21 cellular contexts compared by ENCODE assay signal in the genomic region with DNA sequence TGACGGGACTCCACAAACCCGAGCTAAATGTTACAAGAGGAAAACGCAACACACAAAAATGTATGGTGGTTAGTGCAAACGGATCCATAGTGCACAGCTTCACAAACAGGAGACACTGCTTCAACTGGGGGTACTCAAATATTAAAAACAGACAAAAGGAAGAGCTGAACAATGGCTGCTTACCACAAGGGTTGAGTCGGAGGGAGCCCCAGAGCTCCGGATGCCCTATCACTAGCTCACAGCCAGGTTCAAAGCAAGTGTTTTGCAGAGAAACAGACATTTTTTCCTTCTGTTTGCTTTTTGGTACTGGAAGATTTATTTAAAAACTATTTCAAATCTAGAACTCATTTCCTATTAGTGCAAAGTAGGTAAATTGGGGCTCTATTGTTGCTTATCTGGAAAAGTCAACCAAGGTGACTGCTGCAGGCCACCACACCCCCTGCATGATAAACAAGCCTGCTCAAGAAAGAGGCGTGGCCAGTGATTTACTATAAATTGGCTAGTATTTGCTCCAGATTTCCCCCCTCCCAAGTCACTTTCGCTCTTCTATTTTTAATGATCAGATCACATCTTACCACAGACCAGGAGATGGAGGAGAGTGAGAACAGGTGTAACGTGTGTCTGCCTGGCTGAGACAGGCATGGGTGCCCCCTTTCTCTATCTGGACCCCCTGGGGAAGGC. TPM values are rescaled to one million over a fixed set of nuclear protein-coding genes. Genes with fewer than 3 reads are reported as not detected.
DNase-seq lines count a peak whose midpoint lies in the region; ATAC-seq and TF ChIP-seq lines count a peak whose summit lies in the region.
"Had no signal": no experiment of that assay in that cellular context is flagged by ENCODE, and none has a peak within 500 bp of the region (broad histone marks: within the 10 kb centered on the region; RNA-seq: fewer than 3 reads in every experiment).

No MANE protein-coding gene starts in this region.

- peak overlapping the region; percentile 85 for H3K27ac Mint-ChIP-seq in activated T-cell treated with anti-CD3 and anti-CD28 coated beads, Interleukin-2, amount 50 U/mL, for 24 hours
- H3K27ac Mint-ChIP-seq in stimulated activated memory B cell treated with anti-CD40 and anti-IgM and Interleukin-4, amounts not matched to agents 10 μg/mL and 1 μg/mL and 100 μg/mL, for 72 hours: peak overlapping the region; percentile 2

- H3K4me3 ChIP-seq in effector memory CD4-positive, alpha-beta T cell (ENCODE audit: insufficient read depth, low read depth, low read length, poor library complexity, severe bottlenecking): no peak overlapping the region
- H3K4me3 ChIP-seq: thoracic aorta had no signal

- peaks cover 93% of the 10 kb centered on the region for H3K36me3 Mint-ChIP-seq in activated T-cell treated with anti-CD3 and anti-CD28 coated beads, Interleukin-2, amount 50 U/mL, for 24 hours (ENCODE audit: low read depth)
- peaks cover 61% of the 10 kb centered on the region for H3K36me3 Mint-ChIP-seq in activated T-cell treated with anti-CD3 and anti-CD28 coated beads, Interleukin-2, amount 50 U/mL, for 4 hours (ENCODE audit: insufficient read depth)
- peaks cover 73% of the 10 kb centered on the region for H3K36me3 Mint-ChIP-seq in stimulated activated memory B cell treated with anti-CD40 and anti-IgM and Interleukin-4, amounts not matched to agents 10 μg/mL and 1 μg/mL and 100 μg/mL, for 72 hours

- no peak for ATAC-seq in activated T-cell treated with anti-CD3 and anti-CD28 coated beads, Interleukin-2, amount 50 U/mL, for 4 hours
- no peak for ATAC-seq in stimulated activated memory B cell treated with anti-CD40 and anti-IgM and Interleukin-4, amounts not matched to agents 10 μg/mL and 1 μg/mL and 100 μg/mL, for 72 hours
- ATAC-seq in GM21367 (IDR thresholded peaks at IDR 0.05; ENCODE audit: unreplicated experiment): no peak
- ATAC-seq: right cardiac atrium had no signal

- H3K4me1 ChIP-seq in effector memory CD4-positive, alpha-beta T cell (ENCODE audit: control insufficient read depth, insufficient read depth, low read length, poor library complexity, severe bottlenecking): peaks cover 24% of the 10 kb centered on the region

- peaks cover 34% of the 10 kb centered on the region for H3K4me1 Mint-ChIP-seq in activated T-cell treated with anti-CD3 and anti-CD28 coated beads, Interleukin-2, amount 50 U/mL, for 24 hours (ENCODE audit: low read depth)
- peaks cover 32% of the 10 kb centered on the region for H3K4me1 Mint-ChIP-seq in activated T-cell treated with anti-CD3 and anti-CD28 coated beads, Interleukin-2, amount 50 U/mL, for 4 hours (ENCODE audit: low read depth)
- H3K4me1 Mint-ChIP-seq in stimulated activated memory B cell treated with anti-CD40 and anti-IgM and Interleukin-4, amounts not matched to agents 10 μg/mL and 1 μg/mL and 100 μg/mL, for 72 hours: no peaks in the 10 kb centered on the region

- no peak for TF ChIP-seq CTCF in RWPE1 (conservative IDR thresholded peaks at IDR 0.05; ENCODE audit: low read depth)

- H3K9me3 ChIP-seq in KOPT-K1 (ENCODE audit: insufficient read depth, low read length, poor library complexity, severe bottlenecking): no peaks in the 10 kb centered on the region
- no peaks in the 10 kb centered on the region for H3K9me3 ChIP-seq in effector memory CD4-positive, alpha-beta T cell (ENCODE audit: control insufficient read depth, low read length)
- H3K9me3 ChIP-seq: thoracic aorta had no signal

- no peaks in the 10 kb centered on the region for H3K27me3 ChIP-seq in effector memory CD4-positive, alpha-beta T cell (replicated peaks; ENCODE audit: control insufficient read depth, insufficient read depth, low read length, poor library complexity, severe bottlenecking)

- H3K9me3 Mint-ChIP-seq in activated T-cell treated with anti-CD3 and anti-CD28 coated beads, Interleukin-2, amount 50 U/mL, for 24 hours: no peaks in the 10 kb centered on the region
- H3K9me3 Mint-ChIP-seq in activated T-cell treated with anti-CD3 and anti-CD28 coated beads, Interleukin-2, amount 50 U/mL, for 4 hours: no peaks in the 10 kb centered on the region
- no peaks in the 10 kb centered on the region for H3K9me3 Mint-ChIP-seq in stimulated activated memory B cell treated with anti-CD40 and anti-IgM and Interleukin-4, amounts not matched to agents 10 μg/mL and 1 μg/mL and 100 μg/mL, for 72 hours

- no peak for DNase-seq in activated T-cell treated with anti-CD3 and anti-CD28 coated beads, Interleukin-2, amount 50 U/mL, for 24 hours
- no peak for DNase-seq in activated T-cell treated with anti-CD3 and anti-CD28 coated beads, Interleukin-2, amount 50 U/mL, for 4 hours
- DNase-seq in effector memory CD4-positive, alpha-beta T cell: no peak
- DNase-seq in RWPE1 (ENCODE audit: low spot score): no peak
- DNase-seq in COR-L47 (lab: John Stamatoyannopoulos, UW): no peak
- DNase-seq: activated effector memory CD4-positive, alpha-beta T cell treated with anti-CD3 and anti-CD28 coated beads, Interleukin-2, amount 50 U/mL, for 16 hours; aorta; DMS79; foreskin melanocyte; GOT3; KBM-7; kidney; mammary epithelial cell; NCI-H187; NCI-H748 treated with DMSO at 0.1 percent for 48 hours; right cardiac atrium; Right ventricle myocardium superior had no signal

- peaks cover 75% of the 10 kb centered on the region for H3K36me3 ChIP-seq in KOPT-K1 (ENCODE audit: insufficient read depth, low read length)
- peaks cover 49% of the 10 kb centered on the region for H3K36me3 ChIP-seq in effector memory CD4-positive, alpha-beta T cell (ENCODE audit: control insufficient read depth, insufficient read depth, low read length)

- CTCF ChIA-PET in RWPE1 (lab: Yijun Ruan, JAX): interaction anchor here (0.7 kb wide), 1 partner anchor 389 kb away, joined by 3 read pairs; no protein-coding TSS in a partner anchor

- H3K4me3 Mint-ChIP-seq in activated T-cell treated with anti-CD3 and anti-CD28 coated beads, Interleukin-2, amount 50 U/mL, for 24 hours: no peak overlapping the region
- no peak overlapping the region for H3K4me3 Mint-ChIP-seq in activated T-cell treated with anti-CD3 and anti-CD28 coated beads, Interleukin-2, amount 50 U/mL, for 4 hours
- H3K4me3 Mint-ChIP-seq in stimulated activated memory B cell treated with anti-CD40 and anti-IgM and Interleukin-4, amounts not matched to agents 10 μg/mL and 1 μg/mL and 100 μg/mL, for 72 hours: no peak overlapping the region

- POLR2A ChIA-PET in RWPE1 (lab: Yijun Ruan, JAX; ENCODE audit: low non-redundant PET): interaction anchor here (0.7 kb wide), 1 partner anchor 7 kb away, joined by 3 read pairs; no protein-coding TSS in a partner anchor

- no peaks in the 10 kb centered on the region for H3K27me3 Mint-ChIP-seq in activated T-cell treated with anti-CD3 and anti-CD28 coated beads, Interleukin-2, amount 50 U/mL, for 24 hours
- no peaks in the 10 kb centered on the region for H3K27me3 Mint-ChIP-seq in activated T-cell treated with anti-CD3 and anti-CD28 coated beads, Interleukin-2, amount 50 U/mL, for 4 hours (ENCODE audit: low read depth)
- no peaks in the 10 kb centered on the region for H3K27me3 Mint-ChIP-seq in stimulated activated memory B cell treated with anti-CD40 and anti-IgM and Interleukin-4, amounts not matched to agents 10 μg/mL and 1 μg/mL and 100 μg/mL, for 72 hours

- H3K27ac ChIP-seq in KOPT-K1 (ENCODE audit: low read depth, low read length, poor library complexity, severe bottlenecking) (peak overlapping the region; percentile 31), RWPE1 (no peak overlapping the region)
- peak overlapping the region; percentile 8 for H3K27ac ChIP-seq in effector memory CD4-positive, alpha-beta T cell (ENCODE audit: insufficient read depth, low read length, poor library complexity, severe bottlenecking)
- H3K27ac ChIP-seq: thoracic aorta had no signal

RNA-seq across cellular contexts. Expression of gene ZAP70, which starts 46.5 kb away (rescaled TPM):
- total RNA-seq in activated T-cell treated with anti-CD3 and anti-CD28 coated beads, Interleukin-2, amount 50 U/mL, for 4 hours: 100 to 1,000 TPM; 156 to 194 (median 186) TPM
